ENCODE assay signal across 1 cellular context in the genomic region with DNA sequence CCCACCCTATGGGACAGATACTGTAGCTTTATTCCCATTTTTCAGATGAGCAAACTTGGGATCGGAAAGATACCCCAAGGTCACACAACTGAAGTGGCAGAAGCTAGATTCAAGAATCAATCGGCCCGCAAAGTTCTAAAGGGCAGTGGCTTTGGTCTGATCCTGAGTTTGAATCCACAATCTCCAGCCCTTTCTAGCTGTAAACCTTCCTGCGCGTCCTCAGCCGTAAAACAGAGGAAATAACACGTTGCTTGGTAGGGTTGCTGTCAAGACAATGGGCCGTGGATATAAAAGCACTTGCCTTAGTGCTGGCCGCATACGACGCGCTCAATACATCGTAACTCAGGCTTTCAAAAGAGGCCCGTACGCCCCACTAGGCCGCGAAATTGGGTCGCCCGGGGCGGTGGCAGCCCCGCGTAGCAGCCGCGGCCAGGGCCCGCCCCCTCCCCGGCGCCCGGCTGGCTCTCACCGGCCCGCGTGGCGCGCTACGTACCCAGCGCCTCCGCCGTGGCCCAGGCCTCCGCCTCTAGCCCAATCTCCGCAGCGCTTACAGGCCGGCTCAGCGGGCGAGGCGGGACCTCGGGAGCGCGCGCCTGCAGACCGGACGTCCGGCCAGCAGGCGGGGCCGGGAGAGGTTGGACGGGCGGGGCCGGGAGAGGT.
TF ChIP-seq lines count a peak whose summit lies in the region.

A gene with protein sequence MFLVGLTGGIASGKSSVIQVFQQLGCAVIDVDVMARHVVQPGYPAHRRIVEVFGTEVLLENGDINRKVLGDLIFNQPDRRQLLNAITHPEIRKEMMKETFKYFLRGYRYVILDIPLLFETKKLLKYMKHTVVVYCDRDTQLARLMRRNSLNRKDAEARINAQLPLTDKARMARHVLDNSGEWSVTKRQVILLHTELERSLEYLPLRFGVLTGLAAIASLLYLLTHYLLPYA (minus strand): TSS at position 573 of the 660 bp plus-strand sequence. CDS start 16,747 bp downstream, outside the sequence.

TF ChIP-seq in HepG2, 621 proteins besides CTCF, POLR2A, EP300 and RAD21 (continued from another document and continues in another):
- TF ChIP-seq, protein P1, sequence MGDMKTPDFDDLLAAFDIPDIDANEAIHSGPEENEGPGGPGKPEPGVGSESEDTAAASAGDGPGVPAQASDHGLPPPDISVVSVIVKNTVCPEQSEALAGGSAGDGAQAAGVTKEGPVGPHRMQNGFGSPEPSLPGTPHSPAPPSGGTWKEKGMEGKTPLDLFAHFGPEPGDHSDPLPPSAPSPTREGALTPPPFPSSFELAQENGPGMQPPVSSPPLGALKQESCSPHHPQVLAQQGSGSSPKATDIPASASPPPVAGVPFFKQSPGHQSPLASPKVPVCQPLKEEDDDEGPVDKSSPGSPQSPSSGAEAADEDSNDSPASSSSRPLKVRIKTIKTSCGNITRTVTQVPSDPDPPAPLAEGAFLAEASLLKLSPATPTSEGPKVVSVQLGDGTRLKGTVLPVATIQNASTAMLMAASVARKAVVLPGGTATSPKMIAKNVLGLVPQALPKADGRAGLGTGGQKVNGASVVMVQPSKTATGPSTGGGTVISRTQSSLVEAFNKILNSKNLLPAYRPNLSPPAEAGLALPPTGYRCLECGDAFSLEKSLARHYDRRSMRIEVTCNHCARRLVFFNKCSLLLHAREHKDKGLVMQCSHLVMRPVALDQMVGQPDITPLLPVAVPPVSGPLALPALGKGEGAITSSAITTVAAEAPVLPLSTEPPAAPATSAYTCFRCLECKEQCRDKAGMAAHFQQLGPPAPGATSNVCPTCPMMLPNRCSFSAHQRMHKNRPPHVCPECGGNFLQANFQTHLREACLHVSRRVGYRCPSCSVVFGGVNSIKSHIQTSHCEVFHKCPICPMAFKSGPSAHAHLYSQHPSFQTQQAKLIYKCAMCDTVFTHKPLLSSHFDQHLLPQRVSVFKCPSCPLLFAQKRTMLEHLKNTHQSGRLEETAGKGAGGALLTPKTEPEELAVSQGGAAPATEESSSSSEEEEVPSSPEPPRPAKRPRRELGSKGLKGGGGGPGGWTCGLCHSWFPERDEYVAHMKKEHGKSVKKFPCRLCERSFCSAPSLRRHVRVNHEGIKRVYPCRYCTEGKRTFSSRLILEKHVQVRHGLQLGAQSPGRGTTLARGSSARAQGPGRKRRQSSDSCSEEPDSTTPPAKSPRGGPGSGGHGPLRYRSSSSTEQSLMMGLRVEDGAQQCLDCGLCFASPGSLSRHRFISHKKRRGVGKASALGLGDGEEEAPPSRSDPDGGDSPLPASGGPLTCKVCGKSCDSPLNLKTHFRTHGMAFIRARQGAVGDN (CRISPR knock-in tag; IDR thresholded peaks at IDR 0.05) = peak; percentile 82
- TF ChIP-seq ZNF607 (CRISPR knock-in tag; IDR thresholded peaks at IDR 0.05; ENCODE audit: borderline replicate concordance) (peak; percentile 87), ZFY (CRISPR knock-in tag; IDR thresholded peaks at IDR 0.05) (peak; percentile 99), CAMTA2 (CRISPR knock-in tag; IDR thresholded peaks at IDR 0.05; ENCODE audit: borderline replicate concordance) (no peak), ZSCAN29 (CRISPR knock-in tag; conservative IDR thresholded peaks at IDR 0.05) (no peak), CCDC6 (CRISPR knock-in tag; IDR thresholded peaks at IDR 0.05) (peak; percentile 47; the same call in 1 of the 2 replicates), ZNF234 (CRISPR knock-in tag; conservative IDR thresholded peaks at IDR 0.05) (0 out of 2 replicates have a peak, but pooled peaks have one; percentile 53), SMAD1 (CRISPR knock-in tag; IDR thresholded peaks at IDR 0.05; ENCODE audit: borderline replicate concordance, low read depth) (0 out of 2 replicates have a peak, but pooled peaks have one; percentile 37), ZKSCAN1 (IDR thresholded peaks at IDR 0.05; ENCODE audit: low read length) (no peak; the same call in 1 of the 2 replicates), NRL (CRISPR knock-in tag; IDR thresholded peaks at IDR 0.05; ENCODE audit: borderline replicate concordance) (no peak), MBNL3 (CRISPR knock-in tag; conservative IDR thresholded peaks at IDR 0.05) (no peak), BRD4 (CRISPR knock-in tag; IDR thresholded peaks at IDR 0.05) (peak; percentile 79; the same call in 1 of the 2 replicates), HES4 (CRISPR knock-in tag; IDR thresholded peaks at IDR 0.05; ENCODE audit: borderline replicate concordance) (peak; percentile 82), ZNF274 (CRISPR knock-in tag; IDR thresholded peaks at IDR 0.05) (peak; percentile 24; the same call in 1 of the 2 replicates), ZNF317 (CRISPR knock-in tag; IDR thresholded peaks at IDR 0.05) (no peak), ZNF232 (CRISPR knock-in tag; IDR thresholded peaks at IDR 0.05; ENCODE audit: borderline replicate concordance) (no peak), NONO (IDR thresholded peaks at IDR 0.05) (no peak), NONO (CRISPR knock-in tag; conservative IDR thresholded peaks at IDR 0.05) (0 out of 2 replicates have a peak, but pooled peaks have one; percentile 44), JUNB (CRISPR knock-in tag; IDR thresholded peaks at IDR 0.05; ENCODE audit: borderline replicate concordance) (no peak), ZNF33B (CRISPR knock-in tag; IDR thresholded peaks at IDR 0.05) (peak; percentile 79; the same call in 1 of the 2 replicates)
- TF ChIP-seq, protein P2, sequence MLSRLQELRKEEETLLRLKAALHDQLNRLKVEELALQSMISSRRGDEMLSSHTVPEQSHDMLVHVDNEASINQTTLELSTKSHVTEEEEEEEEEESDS (CRISPR knock-in tag; IDR thresholded peaks at IDR 0.05; ENCODE audit: borderline replicate concordance) = no peak
- TF ChIP-seq, protein P3, sequence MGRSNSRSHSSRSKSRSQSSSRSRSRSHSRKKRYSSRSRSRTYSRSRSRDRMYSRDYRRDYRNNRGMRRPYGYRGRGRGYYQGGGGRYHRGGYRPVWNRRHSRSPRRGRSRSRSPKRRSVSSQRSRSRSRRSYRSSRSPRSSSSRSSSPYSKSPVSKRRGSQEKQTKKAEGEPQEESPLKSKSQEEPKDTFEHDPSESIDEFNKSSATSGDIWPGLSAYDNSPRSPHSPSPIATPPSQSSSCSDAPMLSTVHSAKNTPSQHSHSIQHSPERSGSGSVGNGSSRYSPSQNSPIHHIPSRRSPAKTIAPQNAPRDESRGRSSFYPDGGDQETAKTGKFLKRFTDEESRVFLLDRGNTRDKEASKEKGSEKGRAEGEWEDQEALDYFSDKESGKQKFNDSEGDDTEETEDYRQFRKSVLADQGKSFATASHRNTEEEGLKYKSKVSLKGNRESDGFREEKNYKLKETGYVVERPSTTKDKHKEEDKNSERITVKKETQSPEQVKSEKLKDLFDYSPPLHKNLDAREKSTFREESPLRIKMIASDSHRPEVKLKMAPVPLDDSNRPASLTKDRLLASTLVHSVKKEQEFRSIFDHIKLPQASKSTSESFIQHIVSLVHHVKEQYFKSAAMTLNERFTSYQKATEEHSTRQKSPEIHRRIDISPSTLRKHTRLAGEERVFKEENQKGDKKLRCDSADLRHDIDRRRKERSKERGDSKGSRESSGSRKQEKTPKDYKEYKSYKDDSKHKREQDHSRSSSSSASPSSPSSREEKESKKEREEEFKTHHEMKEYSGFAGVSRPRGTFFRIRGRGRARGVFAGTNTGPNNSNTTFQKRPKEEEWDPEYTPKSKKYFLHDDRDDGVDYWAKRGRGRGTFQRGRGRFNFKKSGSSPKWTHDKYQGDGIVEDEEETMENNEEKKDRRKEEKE (IDR thresholded peaks at IDR 0.05) = no peak
- TF ChIP-seq, protein P4, sequence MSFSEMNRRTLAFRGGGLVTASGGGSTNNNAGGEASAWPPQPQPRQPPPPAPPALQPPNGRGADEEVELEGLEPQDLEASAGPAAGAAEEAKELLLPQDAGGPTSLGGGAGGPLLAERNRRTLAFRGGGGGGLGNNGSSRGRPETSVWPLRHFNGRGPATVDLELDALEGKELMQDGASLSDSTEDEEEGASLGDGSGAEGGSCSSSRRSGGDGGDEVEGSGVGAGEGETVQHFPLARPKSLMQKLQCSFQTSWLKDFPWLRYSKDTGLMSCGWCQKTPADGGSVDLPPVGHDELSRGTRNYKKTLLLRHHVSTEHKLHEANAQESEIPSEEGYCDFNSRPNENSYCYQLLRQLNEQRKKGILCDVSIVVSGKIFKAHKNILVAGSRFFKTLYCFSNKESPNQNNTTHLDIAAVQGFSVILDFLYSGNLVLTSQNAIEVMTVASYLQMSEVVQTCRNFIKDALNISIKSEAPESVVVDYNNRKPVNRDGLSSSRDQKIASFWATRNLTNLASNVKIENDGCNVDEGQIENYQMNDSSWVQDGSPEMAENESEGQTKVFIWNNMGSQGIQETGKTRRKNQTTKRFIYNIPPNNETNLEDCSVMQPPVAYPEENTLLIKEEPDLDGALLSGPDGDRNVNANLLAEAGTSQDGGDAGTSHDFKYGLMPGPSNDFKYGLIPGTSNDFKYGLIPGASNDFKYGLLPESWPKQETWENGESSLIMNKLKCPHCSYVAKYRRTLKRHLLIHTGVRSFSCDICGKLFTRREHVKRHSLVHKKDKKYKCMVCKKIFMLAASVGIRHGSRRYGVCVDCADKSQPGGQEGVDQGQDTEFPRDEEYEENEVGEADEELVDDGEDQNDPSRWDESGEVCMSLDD (CRISPR knock-in tag; IDR thresholded peaks at IDR 0.05; ENCODE audit: borderline replicate concordance) = no peak
- TF ChIP-seq, protein P5, sequence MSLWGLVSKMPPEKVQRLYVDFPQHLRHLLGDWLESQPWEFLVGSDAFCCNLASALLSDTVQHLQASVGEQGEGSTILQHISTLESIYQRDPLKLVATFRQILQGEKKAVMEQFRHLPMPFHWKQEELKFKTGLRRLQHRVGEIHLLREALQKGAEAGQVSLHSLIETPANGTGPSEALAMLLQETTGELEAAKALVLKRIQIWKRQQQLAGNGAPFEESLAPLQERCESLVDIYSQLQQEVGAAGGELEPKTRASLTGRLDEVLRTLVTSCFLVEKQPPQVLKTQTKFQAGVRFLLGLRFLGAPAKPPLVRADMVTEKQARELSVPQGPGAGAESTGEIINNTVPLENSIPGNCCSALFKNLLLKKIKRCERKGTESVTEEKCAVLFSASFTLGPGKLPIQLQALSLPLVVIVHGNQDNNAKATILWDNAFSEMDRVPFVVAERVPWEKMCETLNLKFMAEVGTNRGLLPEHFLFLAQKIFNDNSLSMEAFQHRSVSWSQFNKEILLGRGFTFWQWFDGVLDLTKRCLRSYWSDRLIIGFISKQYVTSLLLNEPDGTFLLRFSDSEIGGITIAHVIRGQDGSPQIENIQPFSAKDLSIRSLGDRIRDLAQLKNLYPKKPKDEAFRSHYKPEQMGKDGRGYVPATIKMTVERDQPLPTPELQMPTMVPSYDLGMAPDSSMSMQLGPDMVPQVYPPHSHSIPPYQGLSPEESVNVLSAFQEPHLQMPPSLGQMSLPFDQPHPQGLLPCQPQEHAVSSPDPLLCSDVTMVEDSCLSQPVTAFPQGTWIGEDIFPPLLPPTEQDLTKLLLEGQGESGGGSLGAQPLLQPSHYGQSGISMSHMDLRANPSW (CRISPR knock-in tag; IDR thresholded peaks at IDR 0.05; ENCODE audit: borderline replicate concordance) = peak; percentile 68; the same call in 1 of the 2 replicates
- TF ChIP-seq, protein P6, sequence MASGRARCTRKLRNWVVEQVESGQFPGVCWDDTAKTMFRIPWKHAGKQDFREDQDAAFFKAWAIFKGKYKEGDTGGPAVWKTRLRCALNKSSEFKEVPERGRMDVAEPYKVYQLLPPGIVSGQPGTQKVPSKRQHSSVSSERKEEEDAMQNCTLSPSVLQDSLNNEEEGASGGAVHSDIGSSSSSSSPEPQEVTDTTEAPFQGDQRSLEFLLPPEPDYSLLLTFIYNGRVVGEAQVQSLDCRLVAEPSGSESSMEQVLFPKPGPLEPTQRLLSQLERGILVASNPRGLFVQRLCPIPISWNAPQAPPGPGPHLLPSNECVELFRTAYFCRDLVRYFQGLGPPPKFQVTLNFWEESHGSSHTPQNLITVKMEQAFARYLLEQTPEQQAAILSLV (CRISPR knock-in tag; IDR thresholded peaks at IDR 0.05; ENCODE audit: borderline replicate concordance) = peak; percentile 93
- TF ChIP-seq, protein P7, sequence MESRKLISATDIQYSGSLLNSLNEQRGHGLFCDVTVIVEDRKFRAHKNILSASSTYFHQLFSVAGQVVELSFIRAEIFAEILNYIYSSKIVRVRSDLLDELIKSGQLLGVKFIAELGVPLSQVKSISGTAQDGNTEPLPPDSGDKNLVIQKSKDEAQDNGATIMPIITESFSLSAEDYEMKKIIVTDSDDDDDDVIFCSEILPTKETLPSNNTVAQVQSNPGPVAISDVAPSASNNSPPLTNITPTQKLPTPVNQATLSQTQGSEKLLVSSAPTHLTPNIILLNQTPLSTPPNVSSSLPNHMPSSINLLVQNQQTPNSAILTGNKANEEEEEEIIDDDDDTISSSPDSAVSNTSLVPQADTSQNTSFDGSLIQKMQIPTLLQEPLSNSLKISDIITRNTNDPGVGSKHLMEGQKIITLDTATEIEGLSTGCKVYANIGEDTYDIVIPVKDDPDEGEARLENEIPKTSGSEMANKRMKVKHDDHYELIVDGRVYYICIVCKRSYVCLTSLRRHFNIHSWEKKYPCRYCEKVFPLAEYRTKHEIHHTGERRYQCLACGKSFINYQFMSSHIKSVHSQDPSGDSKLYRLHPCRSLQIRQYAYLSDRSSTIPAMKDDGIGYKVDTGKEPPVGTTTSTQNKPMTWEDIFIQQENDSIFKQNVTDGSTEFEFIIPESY (CRISPR knock-in tag; IDR thresholded peaks at IDR 0.05) = no peak
- TF ChIP-seq, protein P8, sequence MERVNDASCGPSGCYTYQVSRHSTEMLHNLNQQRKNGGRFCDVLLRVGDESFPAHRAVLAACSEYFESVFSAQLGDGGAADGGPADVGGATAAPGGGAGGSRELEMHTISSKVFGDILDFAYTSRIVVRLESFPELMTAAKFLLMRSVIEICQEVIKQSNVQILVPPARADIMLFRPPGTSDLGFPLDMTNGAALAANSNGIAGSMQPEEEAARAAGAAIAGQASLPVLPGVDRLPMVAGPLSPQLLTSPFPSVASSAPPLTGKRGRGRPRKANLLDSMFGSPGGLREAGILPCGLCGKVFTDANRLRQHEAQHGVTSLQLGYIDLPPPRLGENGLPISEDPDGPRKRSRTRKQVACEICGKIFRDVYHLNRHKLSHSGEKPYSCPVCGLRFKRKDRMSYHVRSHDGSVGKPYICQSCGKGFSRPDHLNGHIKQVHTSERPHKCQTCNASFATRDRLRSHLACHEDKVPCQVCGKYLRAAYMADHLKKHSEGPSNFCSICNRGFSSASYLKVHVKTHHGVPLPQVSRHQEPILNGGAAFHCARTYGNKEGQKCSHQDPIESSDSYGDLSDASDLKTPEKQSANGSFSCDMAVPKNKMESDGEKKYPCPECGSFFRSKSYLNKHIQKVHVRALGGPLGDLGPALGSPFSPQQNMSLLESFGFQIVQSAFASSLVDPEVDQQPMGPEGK (CRISPR knock-in tag; IDR thresholded peaks at IDR 0.05) = no peak
